27 cellular contexts compared by ENCODE assay signal in the genomic region with DNA sequence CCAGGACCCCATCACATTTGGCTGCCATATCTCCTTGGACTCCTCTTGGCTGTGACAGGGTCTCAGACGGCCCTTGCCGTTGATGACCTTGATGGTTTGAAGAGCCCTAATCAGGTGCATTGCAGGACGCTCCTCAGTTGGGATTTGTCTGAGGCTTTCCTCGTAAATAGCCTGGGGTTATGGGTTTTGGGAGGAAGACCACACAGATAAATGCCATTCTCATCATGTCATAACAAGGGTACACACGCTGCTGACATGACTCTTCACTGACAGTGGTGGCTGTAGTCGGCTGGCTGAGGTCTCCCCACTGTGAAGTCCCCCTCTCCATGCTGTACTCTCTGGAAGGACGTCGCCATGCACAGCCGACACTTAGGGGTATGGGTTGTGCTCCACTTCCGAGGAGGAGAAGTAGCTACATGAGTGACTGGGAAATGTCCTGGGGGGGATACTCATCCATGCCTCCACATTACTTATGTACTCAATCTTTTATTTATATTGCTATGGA.
"Had no signal": no experiment of that assay in that cellular context is flagged by ENCODE, and none has a peak within 500 bp of the region (broad histone marks: within the 10 kb centered on the region; RNA-seq: fewer than 3 reads in every experiment).

No MANE protein-coding gene starts in this region.

- H3K36me3 Mint-ChIP-seq: immature natural killer cell; naive thymus-derived CD4-positive, alpha-beta T cell; stimulated activated effector memory CD8-positive, alpha-beta T cell treated with anti-CD3 and anti-CD28 coated beads, Interleukin-12 subunit alpha, Interleukin-12 subunit beta, amount 100 ng/mL, for 72 hours had no signal

- H3K4me1 ChIP-seq: lower lobe of right lung, neural progenitor cell, prostate gland, right atrium auricular region, tibial nerve, upper lobe of left lung had no signal

- H3K36me3 ChIP-seq: esophagus muscularis mucosa, lower lobe of right lung, neural progenitor cell, prostate gland, right atrium auricular region, thoracic aorta, tibial nerve, upper lobe of left lung had no signal

- H3K9me3 ChIP-seq: esophagus muscularis mucosa, lower lobe of right lung, prostate gland, right atrium auricular region, thoracic aorta, tibial nerve, upper lobe of left lung had no signal

- H3K4me3 Mint-ChIP-seq: immature natural killer cell; mesothelial cell of epicardium; naive thymus-derived CD4-positive, alpha-beta T cell; nephron; neural progenitor cell; stimulated activated effector memory CD8-positive, alpha-beta T cell treated with anti-CD3 and anti-CD28 coated beads, Interleukin-12 subunit alpha, Interleukin-12 subunit beta, amount 100 ng/mL, for 72 hours had no signal

- H3K9me3 Mint-ChIP-seq: immature natural killer cell; naive thymus-derived CD4-positive, alpha-beta T cell; stimulated activated effector memory CD8-positive, alpha-beta T cell treated with anti-CD3 and anti-CD28 coated beads, Interleukin-12 subunit alpha, Interleukin-12 subunit beta, amount 100 ng/mL, for 72 hours had no signal

- H3K4me1 Mint-ChIP-seq: immature natural killer cell; naive thymus-derived CD4-positive, alpha-beta T cell; stimulated activated effector memory CD8-positive, alpha-beta T cell treated with anti-CD3 and anti-CD28 coated beads, Interleukin-12 subunit alpha, Interleukin-12 subunit beta, amount 100 ng/mL, for 72 hours had no signal

- H3K4me2 ChIP-seq: neural progenitor cell had no signal

- DNase-seq: dermis blood vessel endothelial cell; effector memory CD4-positive, alpha-beta T cell; foreskin melanocyte; hypothalamus; immature natural killer cell; left ventricle myocardium superior; lower lobe of right lung; naive thymus-derived CD4-positive, alpha-beta T cell; stimulated activated CD4-positive, alpha-beta T cell treated with anti-CD3 and anti-CD28 coated beads, Interleukin-15, amount 100 ng/mL, for 24 hours; stimulated activated CD4-positive, alpha-beta T cell treated with anti-CD3 and anti-CD28 coated beads, Interleukin-4, amount 100 ng/mL, for 1 hour; stimulated activated naive CD4-positive, alpha-beta T cell treated with Interleukin-2 at 50 U/mL for 16 hours; substantia nigra; upper lobe of left lung had no signal

- H3K27me3 ChIP-seq: esophagus muscularis mucosa, neural progenitor cell, right atrium auricular region, tibial nerve, upper lobe of left lung had no signal

- FAIRE-seq: endothelial cell of umbilical vein, keratinocyte had no signal

- H2AFZ ChIP-seq: neural progenitor cell had no signal

- H3K27ac ChIP-seq: coronary artery, esophagus muscularis mucosa, lower lobe of right lung, neural progenitor cell, prostate gland, right atrium auricular region, skin epidermis, thoracic aorta, tibial nerve, upper lobe of left lung had no signal

- ATAC-seq: left ventricle myocardium superior; lower lobe of right lung; naive thymus-derived CD4-positive, alpha-beta T cell; sciatic nerve; stimulated activated effector memory CD8-positive, alpha-beta T cell treated with anti-CD3 and anti-CD28 coated beads, Interleukin-12 subunit alpha, Interleukin-12 subunit beta, amount 100 ng/mL, for 72 hours had no signal

- H3K9ac ChIP-seq: neural progenitor cell had no signal

- H3K4me3 ChIP-seq: coronary artery, esophagus muscularis mucosa, lower lobe of right lung, neural progenitor cell, prostate gland, right atrium auricular region, skin epidermis, thoracic aorta, tibial nerve, upper lobe of left lung had no signal

- H3K27ac Mint-ChIP-seq: immature natural killer cell; mesothelial cell of epicardium; naive thymus-derived CD4-positive, alpha-beta T cell; nephron; neural progenitor cell; stimulated activated effector memory CD8-positive, alpha-beta T cell treated with anti-CD3 and anti-CD28 coated beads, Interleukin-12 subunit alpha, Interleukin-12 subunit beta, amount 100 ng/mL, for 72 hours had no signal
